Comparison of ENCODE assay signal across 8 cellular contexts in genomic region chr12:3753549-3754284, GRCh38. TPM values are rescaled to one million over a fixed set of nuclear protein-coding genes. Genes with fewer than 3 reads are reported as not detected.
DNase-seq lines count a peak whose midpoint lies in the region; ATAC-seq lines count a peak whose summit lies in the region.

No MANE protein-coding gene starts in this region.

- intact Hi-C loops in dendritic cell treated with granulocyte-macrophage colony-stimulating factor and Interleukin-4, amounts not matched to agents 40 ng/mL and 50 ng/mL, for 4 days (cut with micrococcal nuclease): no loop called here

- no peaks in the 10 kb centered on the region for H3K9me3 Mint-ChIP-seq in dendritic cell treated with granulocyte-macrophage colony-stimulating factor and Interleukin-4, amounts not matched to agents 40 ng/mL and 50 ng/mL, for 4 days
- no peaks in the 10 kb centered on the region for H3K9me3 Mint-ChIP-seq in natural killer cell treated with Interleukin-12 subunit alpha and Interleukin-12 subunit beta and Interleukin-15 and Interleukin-18, amount 100 ng/mL, for 72 hours

- no peaks in the 10 kb centered on the region for H3K36me3 Mint-ChIP-seq in dendritic cell treated with granulocyte-macrophage colony-stimulating factor and Interleukin-4, amounts not matched to agents 40 ng/mL and 50 ng/mL, for 4 days (ENCODE audit: low read depth)
- peaks cover 30% of the 10 kb centered on the region for H3K36me3 Mint-ChIP-seq in natural killer cell treated with Interleukin-12 subunit alpha and Interleukin-12 subunit beta and Interleukin-15 and Interleukin-18, amount 100 ng/mL, for 72 hours

- peak overlapping the region; percentile 65 for H3K4me3 Mint-ChIP-seq in dendritic cell treated with granulocyte-macrophage colony-stimulating factor and Interleukin-4, amounts not matched to agents 40 ng/mL and 50 ng/mL, for 4 days
- peak overlapping the region; percentile 98 for H3K4me3 Mint-ChIP-seq in natural killer cell treated with Interleukin-12 subunit alpha and Interleukin-12 subunit beta and Interleukin-15 and Interleukin-18, amount 100 ng/mL, for 72 hours

- peak overlapping the region; percentile 86 for H3K27ac Mint-ChIP-seq in dendritic cell treated with granulocyte-macrophage colony-stimulating factor and Interleukin-4, amounts not matched to agents 40 ng/mL and 50 ng/mL, for 4 days
- H3K27ac Mint-ChIP-seq in natural killer cell treated with Interleukin-12 subunit alpha and Interleukin-12 subunit beta and Interleukin-15 and Interleukin-18, amount 100 ng/mL, for 72 hours: peak overlapping the region in 1 of 2 donors; percentile 99

- H3K4me1 Mint-ChIP-seq in dendritic cell treated with granulocyte-macrophage colony-stimulating factor and Interleukin-4, amounts not matched to agents 40 ng/mL and 50 ng/mL, for 4 days (ENCODE audit: low read depth): peaks cover 52% of the 10 kb centered on the region
- H3K4me1 Mint-ChIP-seq in natural killer cell treated with Interleukin-12 subunit alpha and Interleukin-12 subunit beta and Interleukin-15 and Interleukin-18, amount 100 ng/mL, for 72 hours (ENCODE audit: low read depth in 2 of 2): peaks cover 59 to 62% of the 10 kb centered on the region in 2 donors

- DNase-seq in EH (ENCODE audit: low read depth): peak; percentile 18
- peak; percentile 73 for DNase-seq in MV-4-11 (lab: John Stamatoyannopoulos, UW)
- DNase-seq in natural killer cell treated with Interleukin-12 subunit alpha and Interleukin-12 subunit beta and Interleukin-15 and Interleukin-18, amount 100 ng/mL, for 72 hours (ENCODE audit: low spot score): no peak
- no peak for DNase-seq in NCI-H1436 treated with DMSO at 0.1 percent for 48 hours (lab: John Stamatoyannopoulos, UW)

- ATAC-seq in natural killer cell treated with Interleukin-12 subunit alpha and Interleukin-12 subunit beta and Interleukin-15 and Interleukin-18, amount 100 ng/mL, for 72 hours: no peak
- ATAC-seq in HG02763 (IDR thresholded peaks at IDR 0.05; ENCODE audit: unreplicated experiment) (no peak), HG03520 (IDR thresholded peaks at IDR 0.05; ENCODE audit: unreplicated experiment) (no peak), GM21528 (IDR thresholded peaks at IDR 0.05; ENCODE audit: low FRiP score, unreplicated experiment) (no peak)

- H3K27me3 Mint-ChIP-seq in dendritic cell treated with granulocyte-macrophage colony-stimulating factor and Interleukin-4, amounts not matched to agents 40 ng/mL and 50 ng/mL, for 4 days: no peaks in the 10 kb centered on the region
- H3K27me3 Mint-ChIP-seq in natural killer cell treated with Interleukin-12 subunit alpha and Interleukin-12 subunit beta and Interleukin-15 and Interleukin-18, amount 100 ng/mL, for 72 hours: no peaks in the 10 kb centered on the region

RNA-seq across cellular contexts. Expression of gene CRACR2A, which starts 0.8 kb away (rescaled TPM):
- total RNA-seq in natural killer cell treated with Interleukin-12 subunit alpha and Interleukin-12 subunit beta and Interleukin-15 and Interleukin-18, amount 100 ng/mL, for 72 hours: 100 to 1,000 TPM; 134 to 139 TPM

Comparison
In these comparisons a context has a peak if more than half of its experiments do, and no peak if none do; other contexts are left out.
1. DNase-seq: peak in EH (single experiment) and MV-4-11 (single experiment); none in natural killer cell treated with Interleukin-12 subunit alpha and Interleukin-12 subunit beta and Interleukin-15 and Interleukin-18, amount 100 ng/mL, for 72 hours (single experiment) and NCI-H1436 treated with DMSO at 0.1 percent for 48 hours (single experiment).